8 cellular contexts compared by ENCODE assay signal in genomic region chr1:16895602-16896315, GRCh38. TPM values are rescaled to one million over a fixed set of nuclear protein-coding genes. Genes with fewer than 3 reads are reported as not detected.
DNase-seq lines count a peak whose midpoint lies in the region; ATAC-seq and TF ChIP-seq lines count a peak whose summit lies in the region.
"Not testable (repeated sequence)": the region's sequence is repeated elsewhere in the genome, so short reads cannot be mapped to it uniquely, and the experiment has no call there.

RNU1-2 (plus strand) TSS chr1:16895980.

- not testable (repeated sequence) for H3K4me1 ChIP-seq in PC-3 (ENCODE audit: insufficient read depth, low read length)
- peaks cover 16% of the 10 kb centered on the region for H3K4me1 ChIP-seq in mononuclear cell (ENCODE audit: insufficient read depth, low read length)

- H3F3A ChIP-seq in PC-3 (ENCODE audit: low read length, unreplicated experiment) = not testable (repeated sequence)

- H3K9me2 ChIP-seq in PC-3 (replicated peaks; ENCODE audit: low read length) = not testable (repeated sequence)

- peak within 1 kb of the TSS; percentile 80 for H3K27ac ChIP-seq in PC-3 (ENCODE audit: low read length)

- H3K9me3 ChIP-seq in PC-3 (ENCODE audit: low read length); mononuclear cell (ENCODE audit: low read depth, low read length): not testable (repeated sequence)

- H3K27me3 ChIP-seq in PC-3 (ENCODE audit: low read length); mononuclear cell (ENCODE audit: insufficient read depth, low read length): not testable (repeated sequence)

- TSS peak; percentile 99 for BruUV-seq in PC-3 (replicated peaks; lab: Mats Ljungman, UMichigan)

- CTCF ChIA-PET in PC-3 (lab: Charles Lee) = not testable (repeated sequence)

- not testable (repeated sequence) for H3K36me3 ChIP-seq in PC-3 (ENCODE audit: low read depth, low read length)

- intact Hi-C loops in PC-3 (cut with micrococcal nuclease) = not testable (repeated sequence)

- H2AFZ ChIP-seq in PC-3 (ENCODE audit: low read length) = peak within 1 kb of the TSS; percentile 30; the same call in 1 of the 2 replicates

- H3K9ac ChIP-seq in PC-3 (ENCODE audit: low read length) = peak within 1 kb of the TSS; percentile 63

- H3K4me3 ChIP-seq in PC-3 (ENCODE audit: low read length) (peak within 1 kb of the TSS; percentile 46; the same call in 1 of the 2 replicates), epithelial cell of esophagus (ENCODE audit: low read length) (peak within 1 kb of the TSS; percentile 47), mononuclear cell (ENCODE audit: low read length) (peak within 1 kb of the TSS; percentile 27)

- peak; percentile 87 for DNase-seq in DMS153 treated with DMSO at 0.1 percent for 48 hours (lab: John Stamatoyannopoulos, UW; ENCODE audit: unreplicated experiment)
- peak; percentile 98 for DNase-seq in KBM-7
- DNase-seq in PC-3 = peak; percentile 95
- peak; percentile 80 for DNase-seq in activated T-cell treated with anti-CD3 and anti-CD28 coated beads for 24 hours (ENCODE audit: low read depth)
- DNase-seq in epithelial cell of esophagus (ENCODE audit: low read depth) = peak; percentile 99
- DNase-seq in stimulated activated CD8-positive, alpha-beta memory T cell treated with anti-CD3 and anti-CD28 coated beads, Interleukin-2, amount 100 ng/mL, for 1 hour (ENCODE audit: low read depth in 2 of 2) = peak; percentile 66 to 74

- not testable (repeated sequence) for H3K79me2 ChIP-seq in PC-3 (ENCODE audit: low read length)

- peak within 1 kb of the TSS; percentile 80 for H3K4me2 ChIP-seq in PC-3 (ENCODE audit: low read length)

- ATAC-seq in GM21723 (IDR thresholded peaks at IDR 0.05; ENCODE audit: unreplicated experiment) (peak; percentile 98), PC-3 (peak; percentile 100)

- POLR2A ChIA-PET in PC-3 (lab: Charles Lee; ENCODE audit: unreplicated experiment) = interaction anchor here (0.6 to 0.7 kb wide), 4 partner anchors 258 to 533 kb away, joined by 3 to 5 read pairs (median 3); no protein-coding TSS in a partner anchor

- not testable (repeated sequence) for H4K20me1 ChIP-seq in PC-3 (ENCODE audit: low read length)

- in situ Hi-C loops in KBM-7 (cut with MboI; ENCODE audit: low pct_unique_long_range_greater_than_20kb, low sequenced_read_pairs) = not testable (repeated sequence)

- not testable (repeated sequence) for TF ChIP-seq CTCF in PC-3 (conservative IDR thresholded peaks at IDR 0.05; ENCODE audit: low read depth, low read length); epithelial cell of esophagus (IDR thresholded peaks at IDR 0.05; ENCODE audit: insufficient read depth, low read depth, low read length, missing control alignments)

RNA-seq across cellular contexts. Expression of gene RNU1-2, which starts in this region (rescaled TPM):
- total RNA-seq in PC-3 (2014; rRNA removed) (under 0.01 TPM in 2 replicates), mononuclear cell (under 0.01 TPM)

Comparison
In these comparisons a context has a peak if more than half of its experiments do, and no peak if none do; other contexts are left out.
1. Peak in every context shown above with its lines: DNase-seq, ATAC-seq, H3K4me3 ChIP-seq and H3K27ac ChIP-seq.
2. Peak in DNase-seq, ATAC-seq, H3K4me3 ChIP-seq, H3K27ac ChIP-seq, H3K9ac ChIP-seq and H3K4me2 ChIP-seq in PC-3; RNA of the gene not detected or under 1 TPM.